ENCODE assay signal across 11 cellular contexts in the genomic region with DNA sequence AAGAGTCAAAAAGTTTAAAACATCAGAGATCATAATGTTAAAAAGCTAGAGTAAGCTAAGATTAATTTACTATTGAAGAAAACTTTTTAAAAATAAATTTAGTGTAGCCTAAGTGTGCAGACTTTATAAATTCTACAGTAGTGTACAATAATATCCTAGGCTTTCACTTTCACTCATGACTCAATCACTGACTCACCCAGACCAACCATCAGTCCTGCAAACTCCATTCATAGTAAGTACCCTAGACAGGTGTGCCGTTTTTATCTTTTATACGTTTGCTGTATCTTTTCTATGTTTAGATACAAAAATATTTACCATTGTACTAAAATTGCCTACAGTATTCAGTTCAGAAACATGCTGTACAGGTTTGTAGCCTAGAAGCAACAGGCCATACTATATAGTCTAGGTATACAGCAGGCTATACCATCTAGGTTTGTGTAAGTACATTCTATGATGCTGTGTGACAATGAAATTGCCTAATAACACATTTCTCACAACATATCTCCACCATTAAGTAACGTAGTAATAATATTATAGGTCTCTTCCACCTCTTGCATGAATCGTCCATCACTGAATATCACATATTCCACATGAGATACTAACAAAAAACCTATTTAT. TPM values are rescaled to one million over a fixed set of nuclear protein-coding genes. Genes with fewer than 3 reads are reported as not detected.
DNase-seq lines count a peak whose midpoint lies in the region; ATAC-seq and TF ChIP-seq lines count a peak whose summit lies in the region.
"Had no signal": no experiment of that assay in that cellular context is flagged by ENCODE, and none has a peak within 500 bp of the region (broad histone marks: within the 10 kb centered on the region; RNA-seq: fewer than 3 reads in every experiment).

No MANE protein-coding gene starts in this region.

- ATAC-seq in GM18499 (IDR thresholded peaks at IDR 0.05; ENCODE audit: insufficient read depth, unreplicated experiment) (peak; percentile 79), HG02642 (IDR thresholded peaks at IDR 0.05; ENCODE audit: poor library complexity, unreplicated experiment) (peak; percentile 47), RWPE2 (ENCODE audit: low read depth) (peak; percentile 97)
- ATAC-seq: heart left ventricle had no signal

- no peak overlapping the region for H3K27ac Mint-ChIP-seq in progenitor cell of endocrine pancreas
- H3K27ac Mint-ChIP-seq: activated naive CD8-positive, alpha-beta T cell treated with anti-CD3 and anti-CD28 coated beads, Interleukin-2, amount 10 ng/mL, durations not matched to agents 7 days and 5 days had no signal

- no peak for TF ChIP-seq POLR2A in lower leg skin (IDR thresholded peaks at IDR 0.05)

- H3K36me3 ChIP-seq in RWPE2 (ENCODE audit: low read depth): no peaks in the 10 kb centered on the region
- H3K36me3 ChIP-seq: heart left ventricle had no signal

- no peak overlapping the region for H3K27ac ChIP-seq in RWPE2 (ENCODE audit: poor library complexity, severe bottlenecking)
- H3K27ac ChIP-seq: heart left ventricle had no signal

- H3K9me3 Mint-ChIP-seq in progenitor cell of endocrine pancreas (ENCODE audit: low read depth): no peaks in the 10 kb centered on the region
- H3K9me3 Mint-ChIP-seq: activated naive CD8-positive, alpha-beta T cell treated with anti-CD3 and anti-CD28 coated beads, Interleukin-2, amount 10 ng/mL, durations not matched to agents 7 days and 5 days had no signal

- H3K9me3 ChIP-seq in RWPE2 (ENCODE audit: severe bottlenecking): no peaks in the 10 kb centered on the region
- H3K9me3 ChIP-seq: heart left ventricle had no signal

- no peaks in the 10 kb centered on the region for H3K27me3 ChIP-seq in RWPE2 (ENCODE audit: insufficient read depth, poor library complexity, severe bottlenecking)
- H3K27me3 ChIP-seq: heart left ventricle had no signal

- intact Hi-C loops in lower leg skin (cut with DNase I; ENCODE audit: low total_unique reads): no loop called here

- peaks cover 10% of the 10 kb centered on the region for H3K4me1 Mint-ChIP-seq in progenitor cell of endocrine pancreas (ENCODE audit: low read depth)

- DNase-seq in RWPE2 (ENCODE audit: low spot score) (no peak), kidney glomerular epithelial cell (lab: John Stamatoyannopoulos, UW) (peak; percentile 56), lower leg skin (ENCODE audit: low spot score in 2 of 2) (no peak), mucosa of gallbladder (ENCODE audit: low spot score) (no peak), progenitor cell of endocrine pancreas (ENCODE audit: low spot score, unreplicated experiment) (no peak), NCI-H345 (lab: John Stamatoyannopoulos, UW) (no peak)
- DNase-seq: activated naive CD8-positive, alpha-beta T cell treated with anti-CD3 and anti-CD28 coated beads, Interleukin-2, amount 10 ng/mL, durations not matched to agents 7 days and 5 days; heart left ventricle; T1000 had no signal

- H3K4me1 ChIP-seq in RWPE2 (ENCODE audit: insufficient read depth, poor library complexity, severe bottlenecking): peaks cover 14% of the 10 kb centered on the region

- no peaks in the 10 kb centered on the region for H3K27me3 Mint-ChIP-seq in progenitor cell of endocrine pancreas
- H3K27me3 Mint-ChIP-seq: activated naive CD8-positive, alpha-beta T cell treated with anti-CD3 and anti-CD28 coated beads, Interleukin-2, amount 10 ng/mL, durations not matched to agents 7 days and 5 days had no signal

- no peak overlapping the region for H3K4me3 Mint-ChIP-seq in progenitor cell of endocrine pancreas (ENCODE audit: low read depth)
- H3K4me3 Mint-ChIP-seq: activated naive CD8-positive, alpha-beta T cell treated with anti-CD3 and anti-CD28 coated beads, Interleukin-2, amount 10 ng/mL, durations not matched to agents 7 days and 5 days had no signal

- H3K4me3 ChIP-seq in RWPE2 (ENCODE audit: severe bottlenecking) (no peak overlapping the region), lower leg skin (ENCODE audit: low read depth, poor library complexity, severe bottlenecking) (no peak overlapping the region)
- H3K4me3 ChIP-seq: heart left ventricle had no signal

- TF ChIP-seq CTCF in RWPE2 (IDR thresholded peaks at IDR 0.05; ENCODE audit: poor library complexity, severe bottlenecking) (no peak), lower leg skin (IDR thresholded peaks at IDR 0.05) (no peak), progenitor cell of endocrine pancreas (IDR thresholded peaks at IDR 0.05; ENCODE audit: unreplicated experiment) (no peak)

- peaks cover 3% of the 10 kb centered on the region for H3K36me3 Mint-ChIP-seq in progenitor cell of endocrine pancreas (ENCODE audit: insufficient read depth)

- 72 to 75% methylated on average over 4 of the region's 4 CpGs for WGBS in lower leg skin, 2 donors

RNA-seq across cellular contexts. Expression of gene MEGF9, which starts 59.2 kb away (rescaled TPM):
- 10 to 100 TPM; 49.0 to 59.0 (median 57.0) TPM for total RNA-seq in lower leg skin
- total RNA-seq in mucosa of gallbladder: 15.5 TPM
- total RNA-seq in progenitor cell of endocrine pancreas: 22.1 and 23.4 TPM in 2 replicates

Comparison
In these comparisons a context has a peak if more than half of its experiments do, and no peak if none do; other contexts are left out.
1. ATAC-seq: peak in every context shown above with its lines; median percentile 97 in RWPE2; 79 in GM18499; 47 in HG02642.